Comparison of ENCODE assay signal across 31 cellular contexts in genomic region chr12:109641422-109641821, GRCh38.
A peak's percentile ranks its signal among the peaks of the same experiment; 100 is the strongest.
DNase-seq lines count a peak whose midpoint lies in the region; ATAC-seq and TF ChIP-seq lines count a peak whose summit lies in the region.
"Had no signal": no experiment of that assay in that cellular context is flagged by ENCODE, and none has a peak within 500 bp of the region (broad histone marks: within the 10 kb centered on the region; RNA-seq: fewer than 3 reads in every experiment).

No MANE protein-coding gene starts in this region.

- H3K27ac Mint-ChIP-seq in nephron progenitor cell: no peak overlapping the region
- H3K27ac Mint-ChIP-seq: B cell; CD4-positive, alpha-beta memory T cell; CD4-positive, alpha-beta T cell; CD4-positive, CD25-positive, alpha-beta regulatory T cell; CD8-positive, alpha-beta memory T cell; CD8-positive, alpha-beta T cell had no signal

- no peaks in the 10 kb centered on the region for H3K36me3 Mint-ChIP-seq in nephron progenitor cell (ENCODE audit: low read depth)
- H3K36me3 Mint-ChIP-seq: CD14-positive monocyte; CD4-positive, alpha-beta memory T cell; CD4-positive, CD25-positive, alpha-beta regulatory T cell; CD8-positive, alpha-beta memory T cell; CD8-positive, alpha-beta T cell had no signal

- TF ChIP-seq EP300 in SK-N-SH (IDR thresholded peaks at IDR 0.05; ENCODE audit: borderline replicate concordance in 1 of 2, low read depth in 1 of 2, low read length in 1 of 2): no peak

- H3K4me3 Mint-ChIP-seq in nephron progenitor cell: no peak overlapping the region
- H3K4me3 Mint-ChIP-seq: B cell; CD14-positive monocyte; CD4-positive, alpha-beta memory T cell; CD4-positive, alpha-beta T cell; CD4-positive, CD25-positive, alpha-beta regulatory T cell; CD8-positive, alpha-beta memory T cell; CD8-positive, alpha-beta T cell had no signal

- no peaks in the 10 kb centered on the region for H3K36me3 ChIP-seq in SK-N-SH (replicated peaks in 1 of 2; ENCODE audit: control insufficient read depth in 1 of 2, insufficient read depth in 2 of 2, low read length in 1 of 2)
- H3K36me3 ChIP-seq in HEK293 (ENCODE audit: control insufficient read depth in 2 of 2, insufficient read depth in 1 of 2, low read length in 2 of 2): no peaks in the 10 kb centered on the region
- H3K36me3 ChIP-seq: BE2C; BLaER1; BLaER1 treated with 17β-estradiol and CSF1 and Interleukin-3, amounts not matched to agents 10 nM and 100 nM had no signal

- TF ChIP-seq CTCF in SK-N-SH (IDR thresholded peaks at IDR 0.05): no peak
- TF ChIP-seq CTCF in HEK293 (tag by site-specific recombination; IDR thresholded peaks at IDR 0.05): no peak
- no peak for TF ChIP-seq CTCF in nephron progenitor cell (IDR thresholded peaks at IDR 0.05)

- peaks cover under 1% of the 10 kb centered on the region for H3K4me1 Mint-ChIP-seq in nephron progenitor cell
- H3K4me1 Mint-ChIP-seq: B cell; CD14-positive monocyte; CD4-positive, alpha-beta memory T cell; CD4-positive, CD25-positive, alpha-beta regulatory T cell; CD8-positive, alpha-beta memory T cell had no signal

- H3K4me3 ChIP-seq in SK-N-SH (ENCODE audit: low read depth in 2 of 2, low read length in 1 of 2) (no peak overlapping the region), HEK293 (ENCODE audit: low read depth, low read length) (no peak overlapping the region)
- H3K4me3 ChIP-seq: A549; BLaER1; BLaER1 treated with 17β-estradiol and CSF1 and Interleukin-3, amounts not matched to agents 10 nM and 100 nM had no signal

- H3F3A ChIP-seq in SK-N-SH (replicated peaks; ENCODE audit: insufficient read depth): no peaks in the 10 kb centered on the region

- no peaks in the 10 kb centered on the region; the same call in 1 of the 2 replicates for H3K27me3 ChIP-seq in SK-N-SH (ENCODE audit: insufficient read depth)
- H3K27me3 ChIP-seq: BE2C; BLaER1; BLaER1 treated with 17β-estradiol and CSF1 and Interleukin-3, amounts not matched to agents 10 nM and 100 nM had no signal

- H3K9me3 Mint-ChIP-seq in nephron progenitor cell: no peaks in the 10 kb centered on the region
- H3K9me3 Mint-ChIP-seq: CD4-positive, alpha-beta memory T cell; CD4-positive, alpha-beta T cell; CD8-positive, alpha-beta memory T cell; CD8-positive, alpha-beta T cell had no signal

- H3K9me3 ChIP-seq in SK-N-SH (no peaks in the 10 kb centered on the region), HEK293 (ENCODE audit: control insufficient read depth, insufficient read depth, low read depth, low read length) (no peaks in the 10 kb centered on the region)
- H3K9me3 ChIP-seq: A549; BE2C; BLaER1; BLaER1 treated with 17β-estradiol and CSF1 and Interleukin-3, amounts not matched to agents 10 nM and 100 nM; Caco-2 had no signal

- TF ChIP-seq RAD21 in SK-N-SH (IDR thresholded peaks at IDR 0.05; ENCODE audit: low read length): no peak

- POLR2A ChIA-PET in SK-N-SH (lab: Yijun Ruan, JAX) (no interaction called here), HEK293 (lab: Yijun Ruan, JAX) (no interaction called here)

- WGBS in SK-N-SH (ENCODE audit: low lambda C conversion rate): 46% methylated on average over 2 of the region's 2 CpGs

- H3K9me2 ChIP-seq in SK-N-SH: no peaks in the 10 kb centered on the region

- peaks cover 0 to 35% of the 10 kb centered on the region in 2 experiments; a peak in 2 of 4 replicates for H3K4me1 ChIP-seq in SK-N-SH (ENCODE audit: control insufficient read depth in 1 of 2, insufficient read depth in 2 of 2, low read depth in 1 of 2, low read length in 1 of 2)
- no peaks in the 10 kb centered on the region for H3K4me1 ChIP-seq in HEK293 (ENCODE audit: control insufficient read depth, insufficient read depth, low read length)
- H3K4me1 ChIP-seq: A549; BLaER1; BLaER1 treated with 17β-estradiol and CSF1 and Interleukin-3, amounts not matched to agents 10 nM and 100 nM had no signal

- H3K27me3 Mint-ChIP-seq in nephron progenitor cell (ENCODE audit: low read depth, poor library complexity): peaks cover 24% of the 10 kb centered on the region

- no peaks in the 10 kb centered on the region for H4K20me1 ChIP-seq in SK-N-SH (ENCODE audit: insufficient read depth)
- H4K20me1 ChIP-seq: BLaER1; BLaER1 treated with 17β-estradiol and CSF1 and Interleukin-3, amounts not matched to agents 10 nM and 100 nM had no signal

- no peak for ATAC-seq in SK-N-SH treated with all-trans-retinoic acid at 6 μM for 48 hours
- ATAC-seq: A549; CD8-positive, alpha-beta T cell had no signal

- no peak overlapping the region for H3K4me2 ChIP-seq in SK-N-SH
- H3K4me2 ChIP-seq: A549; BLaER1; BLaER1 treated with 17β-estradiol and CSF1 and Interleukin-3, amounts not matched to agents 10 nM and 100 nM had no signal

- CTCF ChIA-PET in SK-N-SH (lab: Yijun Ruan, JAX): interaction anchor here (1.0 to 1.9 kb wide), 4 partner anchors 44 to 99 kb away, joined by 3 to 9 read pairs (median 3); no protein-coding TSS in a partner anchor
- CTCF ChIA-PET in HEK293 (lab: Yijun Ruan, JAX): interaction anchor here (0.6 to 1.5 kb wide), 2 partner anchors 44 to 189 kb away, joined by 3 to 4 read pairs; no protein-coding TSS in a partner anchor

- H3K79me2 ChIP-seq in SK-N-SH (ENCODE audit: insufficient read depth): no peaks in the 10 kb centered on the region

- H2AFZ ChIP-seq in SK-N-SH (ENCODE audit: low read depth): no peak overlapping the region

- DNase-seq in SK-N-SH: no peak
- DNase-seq in nephron progenitor cell: no peak
- DNase-seq: 8988T; ACHN; AML-193; BE2C; C1 segment of cervical spinal cord; Caco-2; Calu3; CD4-positive, alpha-beta memory T cell; CD4-positive, alpha-beta T cell; CD4-positive, CD25-positive, alpha-beta regulatory T cell; CD8-positive, alpha-beta memory T cell; CD8-positive, alpha-beta T cell; COR-L47; DMS 273 treated with DMSO at 0.1 percent for 48 hours; DMS153; DMS53; DMS79; DMS79 treated with DMSO at 0.1 percent for 48 hours; DND-41; EL had no signal

- H3K27ac ChIP-seq in SK-N-SH (ENCODE audit: low read depth in 2 of 2, low read length in 1 of 2): no peak overlapping the region
- no peak overlapping the region for H3K27ac ChIP-seq in HEK293 (ENCODE audit: extremely low read depth, low read depth, low read length)
- H3K27ac ChIP-seq: 22Rv1; A549; BLaER1; BLaER1 treated with 17β-estradiol and CSF1 and Interleukin-3, amounts not matched to agents 10 nM and 100 nM; C4-2B had no signal

- no peak overlapping the region for H3K9ac ChIP-seq in SK-N-SH
- H3K9ac ChIP-seq: BLaER1; BLaER1 treated with 17β-estradiol and CSF1 and Interleukin-3, amounts not matched to agents 10 nM and 100 nM had no signal

TF ChIP-seq in SK-N-SH treated with all-trans-retinoic acid at 6 μM for 48 hours, 23 proteins besides CTCF, POLR2A, EP300 and RAD21:
- TF ChIP-seq ZNF8 (CRISPR knock-in tag; IDR thresholded peaks at IDR 0.05): peak; percentile 81
- no peak for TF ChIP-seq ARNTL (CRISPR knock-in tag; IDR thresholded peaks at IDR 0.05; ENCODE audit: borderline replicate concordance, low read depth)
- no peak for TF ChIP-seq ESRRG (CRISPR knock-in tag; IDR thresholded peaks at IDR 0.05)
- TF ChIP-seq PPARA (CRISPR knock-in tag; IDR thresholded peaks at IDR 0.05; ENCODE audit: borderline replicate concordance): no peak

TF ChIP-seq in SK-N-SH, 30 proteins besides CTCF, POLR2A, EP300 and RAD21:
- TF ChIP-seq TAF1 (IDR thresholded peaks at IDR 0.05; ENCODE audit: borderline replicate concordance, low read depth, low read length): no peak
- no peak for TF ChIP-seq PBX3 (IDR thresholded peaks at IDR 0.05)
- no peak for TF ChIP-seq MAX (IDR thresholded peaks at IDR 0.05; ENCODE audit: low read depth)
- no peak for TF ChIP-seq EZH2phosphoT487 (IDR thresholded peaks at IDR 0.05; ENCODE audit: borderline replicate concordance, low read depth)
- TF ChIP-seq TEAD4 (IDR thresholded peaks at IDR 0.05; ENCODE audit: borderline replicate concordance, insufficient read depth): no peak

TF ChIP-seq in HEK293, 187 proteins besides CTCF, POLR2A, EP300 and RAD21:
- TF ChIP-seq KLF7 (tag by site-specific recombination; IDR thresholded peaks at IDR 0.05; ENCODE audit: borderline replicate concordance) (no peak), GLIS2 (tag by site-specific recombination; IDR thresholded peaks at IDR 0.05) (no peak), ZNF121 (tag by site-specific recombination; IDR thresholded peaks at IDR 0.05) (no peak), ZNF146 (tag by site-specific recombination; IDR thresholded peaks at IDR 0.05) (peak; percentile 69), ZNF184 (tag by site-specific recombination; IDR thresholded peaks at IDR 0.05) (no peak)
- TF ChIP-seq, protein P1, sequence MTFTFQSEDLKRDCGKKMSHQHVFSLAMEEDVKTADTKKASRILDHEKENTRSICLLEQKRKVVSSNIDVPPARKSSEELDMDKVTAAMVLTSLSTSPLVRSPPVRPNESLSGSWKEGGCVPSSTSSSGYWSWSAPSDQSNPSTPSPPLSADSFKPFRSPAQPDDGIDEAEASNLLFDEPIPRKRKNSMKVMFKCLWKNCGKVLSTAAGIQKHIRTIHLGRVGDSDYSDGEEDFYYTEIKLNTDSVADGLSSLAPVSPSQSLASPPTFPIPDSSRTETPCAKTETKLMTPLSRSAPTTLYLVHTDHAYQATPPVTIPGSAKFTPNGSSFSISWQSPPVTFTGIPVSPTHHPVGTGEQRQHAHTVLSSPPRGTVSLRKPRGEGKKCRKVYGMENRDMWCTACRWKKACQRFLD (tag by site-specific recombination; IDR thresholded peaks at IDR 0.05): no peak
TF ChIP-seq in HEK293: peak in this region for 1.
